Comparison of ENCODE assay signal across 8 cellular contexts in the genomic region with DNA sequence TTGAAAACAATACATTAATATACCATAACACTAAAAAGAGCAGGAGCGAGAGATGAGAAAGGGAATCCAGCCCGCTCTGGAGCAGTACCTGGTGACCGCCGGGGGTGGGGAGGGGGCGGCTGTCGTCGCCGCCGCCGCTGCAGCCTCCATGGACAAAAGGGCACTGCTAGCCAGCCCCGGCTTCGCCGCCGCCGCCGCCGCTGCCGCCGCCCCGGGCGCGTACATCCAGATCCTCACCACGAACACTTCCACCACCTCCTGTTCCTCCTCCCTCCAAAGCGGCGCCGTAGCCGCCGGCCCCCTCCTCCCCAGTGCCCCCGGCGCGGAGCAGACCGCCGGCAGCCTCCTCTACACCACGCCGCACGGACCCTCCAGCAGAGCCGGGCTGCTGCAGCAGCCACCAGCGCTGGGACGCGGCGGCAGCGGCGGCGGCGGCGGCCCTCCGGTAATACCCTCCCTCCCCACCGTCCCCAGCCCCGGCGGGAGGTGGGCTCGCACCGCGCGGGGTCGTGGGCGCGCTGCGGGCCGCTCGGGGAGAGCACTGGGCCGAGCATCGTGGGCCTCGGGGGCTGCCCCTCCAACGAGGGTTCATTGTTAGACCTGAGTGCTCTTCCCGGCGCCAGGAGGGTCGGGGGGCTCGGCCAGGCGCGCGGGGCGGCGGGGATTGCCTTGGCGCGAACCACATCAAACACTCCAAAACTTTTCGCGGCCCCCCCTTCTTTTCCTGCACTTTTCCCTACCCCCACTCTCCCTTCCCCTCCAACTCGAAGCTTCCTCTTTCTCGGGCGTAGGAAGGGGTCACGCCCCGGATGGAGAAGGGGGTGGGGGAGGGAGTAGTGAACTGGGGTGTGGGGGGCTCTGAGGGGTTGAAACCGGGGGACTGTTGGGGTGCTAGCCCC. TPM values are rescaled to one million over a fixed set of nuclear protein-coding genes. Genes with fewer than 3 reads are reported as not detected.
DNase-seq lines count a peak whose midpoint lies in the region; ATAC-seq and TF ChIP-seq lines count a peak whose summit lies in the region.

No MANE protein-coding gene starts in this region.

- peaks cover 0 to 8% (median 0%) of the 10 kb centered on the region in 3 donors for H3K36me3 ChIP-seq in esophagus squamous epithelium

- peak; percentile 0 for ATAC-seq in GM21717 (IDR thresholded peaks at IDR 0.05; ENCODE audit: unreplicated experiment)
- no peak for ATAC-seq in naive B cell (ENCODE audit: low read depth in 2 of 2)
- no peak for ATAC-seq in GM19351 (IDR thresholded peaks at IDR 0.05; ENCODE audit: unreplicated experiment)

- H3K4me3 ChIP-seq in esophagus squamous epithelium: peak overlapping the region; percentile 71 to 93 (median 86)

- peak overlapping the region in 5 of 6 donors; percentile 84 to 94 (median 93) for H3K27ac Mint-ChIP-seq in naive B cell

- no peaks in the 10 kb centered on the region for H3K36me3 Mint-ChIP-seq in naive B cell

- no peaks in the 10 kb centered on the region for H3K9me3 ChIP-seq in esophagus squamous epithelium

- H3K27me3 ChIP-seq in esophagus squamous epithelium: no peaks in the 10 kb centered on the region

- H3K27ac ChIP-seq in esophagus squamous epithelium (peak overlapping the region; percentile 93 to 95 (median 94)), substantia nigra (ENCODE audit: low read depth, low read length, poor library complexity, severe bottlenecking) (peak overlapping the region; percentile 59)

- no peaks in the 10 kb centered on the region for H3K9me3 Mint-ChIP-seq in naive B cell

- no peak for TF ChIP-seq CTCF in esophagus squamous epithelium (IDR thresholded peaks at IDR 0.05)

- WGBS in esophagus squamous epithelium, 2 donors: 0 to 2% methylated on average over 9 to 20 of the region's 83 CpGs

- TF ChIP-seq POLR2A in esophagus squamous epithelium (IDR thresholded peaks at IDR 0.05): no peak

- DNase-seq in AG20443 (ENCODE audit: low spot score) (peak; percentile 34), NOMO-1 (lab: John Stamatoyannopoulos, UW; ENCODE audit: unreplicated experiment in 2 of 2) (peak; percentile 48 to 75), activated T-cell treated with anti-CD3 and anti-CD28 coated beads for 48 hours (ENCODE audit: low read depth) (peak; percentile 41), esophagus squamous epithelium (lab: John Stamatoyannopoulos, UW) (peak; percentile 34), naive B cell (peak; percentile 45), substantia nigra (lab: John Stamatoyannopoulos, UW) (peak in 35 of 49 donors; percentile 3 to 68 (median 26))

- H3K4me3 Mint-ChIP-seq in naive B cell: peak overlapping the region; percentile 93 to 98 (median 95)

- peaks cover 0 to 29% (median 0%) of the 10 kb centered on the region in 3 donors for H3K4me1 ChIP-seq in esophagus squamous epithelium

- H3K4me1 Mint-ChIP-seq in naive B cell: peaks cover 19 to 33% (median 19%) of the 10 kb centered on the region in 3 donors

- H3K27me3 Mint-ChIP-seq in naive B cell: no peaks in the 10 kb centered on the region

- intact Hi-C loops in esophagus squamous epithelium (cut with DNase I): loop anchor here (5.0 kb wide), 1 partner anchor 130 kb away; a partner anchor contains a TSS

RNA-seq across cellular contexts. Expression of a gene that starts 0.8 kb away (rescaled TPM):
- total RNA-seq in esophagus squamous epithelium: 1 to 10 TPM; 5.4 to 7.1 (median 6.1) TPM
- 1 to 10 TPM in 5 of 6 donors, under 1 TPM in 1; 0.94 to 3.4 (median 2.6) TPM for polyA plus RNA-seq in naive B cell (ENCODE audit: low read depth in 6 of 6)
